Comparison of ENCODE assay signal across 30 cellular contexts in the genomic region with DNA sequence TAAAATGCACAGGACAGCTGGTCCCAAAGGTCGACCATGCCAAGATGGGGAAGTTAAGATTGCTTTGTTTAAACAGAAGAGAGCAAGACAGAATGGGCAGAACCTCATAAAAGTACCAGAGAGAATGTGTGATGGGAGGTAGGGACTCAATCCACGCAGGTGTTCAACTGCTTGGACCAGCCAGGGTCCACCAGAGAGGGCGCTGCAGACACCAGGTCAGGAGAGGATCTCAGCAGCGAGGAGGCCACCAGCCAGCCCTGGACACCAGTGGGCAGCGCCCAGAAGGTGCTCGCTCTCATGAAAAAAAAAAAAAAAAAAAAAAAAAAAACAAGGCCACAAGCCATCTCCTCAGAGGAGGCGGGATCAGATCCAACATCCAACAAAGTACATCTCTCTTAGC.
DNase-seq lines count a peak whose midpoint lies in the region; TF ChIP-seq lines count a peak whose summit lies in the region.
"Had no signal": no experiment of that assay in that cellular context is flagged by ENCODE, and none has a peak within 500 bp of the region (broad histone marks: within the 10 kb centered on the region; RNA-seq: fewer than 3 reads in every experiment).

No MANE protein-coding gene starts in this region.

- H3K4me1 ChIP-seq in KMS-11 (ENCODE audit: low read depth, poor library complexity, severe bottlenecking): no peaks in the 10 kb centered on the region
- H3K4me1 ChIP-seq: pancreas, right lobe of liver had no signal

- H3K9ac ChIP-seq in KMS-11: no peak overlapping the region

- peaks cover 7% of the 10 kb centered on the region for H3K27me3 Mint-ChIP-seq in activated CD4-positive, alpha-beta T cell treated with anti-CD3 and anti-CD28 coated beads, Interleukin-2, amount 10 ng/mL, durations not matched to agents 24 days and 14 days

- DNase-seq in GM12864 (ENCODE audit: low read depth): no peak
- DNase-seq in choroid plexus epithelial cell (ENCODE audit: low read depth): no peak
- DNase-seq in retinal pigment epithelial cell (ENCODE audit: low read depth): no peak
- no peak for DNase-seq in activated CD4-positive, alpha-beta T cell treated with anti-CD3 and anti-CD28 coated beads, Interleukin-2, amount 10 ng/mL, durations not matched to agents 24 days and 14 days
- DNase-seq in mesenteric fat pad (ENCODE audit: low spot score): no peak
- DNase-seq in pons (ENCODE audit: low spot score): no peak
- DNase-seq: activated CD4-positive, alpha-beta T cell treated with anti-CD3 and anti-CD28 coated beads for 1 hour; activated CD8-positive, alpha-beta memory T cell treated with anti-CD3 and anti-CD28 coated beads for 24 hours; activated gamma-delta T cell; activated naive CD8-positive, alpha-beta T cell treated with anti-CD3 and anti-CD28 coated beads, Interleukin-2, amount 50 U/mL, for 24 hours; activated T-cell treated with anti-CD3 and anti-CD28 coated beads, Interleukin-2, amount 50 U/mL, for 1 hour; CD4-positive, alpha-beta memory T cell; DMS153; effector CD4-positive, alpha-beta T cell; HCEC 1CT; hypothalamus; natural killer cell; NCI-H1417; NCI-H2081 treated with DMSO at 0.1 percent for 48 hours; NCI-H446 treated with DMSO at 0.1 percent for 48 hours; pancreas; PC-9; right lobe of liver; SHP77; stimulated activated CD4-positive, alpha-beta T cell treated with anti-CD3 and anti-CD28 coated beads, Interleukin-4, amount 100 ng/mL, for 4 hours; stimulated activated naive CD4-positive, alpha-beta T cell; T-cell; testis had no signal

- no peaks in the 10 kb centered on the region for H3K36me3 Mint-ChIP-seq in activated CD4-positive, alpha-beta T cell treated with anti-CD3 and anti-CD28 coated beads, Interleukin-2, amount 10 ng/mL, durations not matched to agents 24 days and 14 days (ENCODE audit: low read depth)
- H3K36me3 Mint-ChIP-seq: CD4-positive, alpha-beta memory T cell; IgD-negative memory B cell; natural killer cell; T-cell had no signal

- TF ChIP-seq CTCF in GM12864 (IDR thresholded peaks at IDR 0.05; ENCODE audit: low read depth, low read length, missing control alignments): peak; percentile 25
- peak; percentile 23; the same call in 1 of the 2 replicates for TF ChIP-seq CTCF in KMS-11 (conservative IDR thresholded peaks at IDR 0.05; ENCODE audit: low read depth, low read length)
- peak; percentile 9 for TF ChIP-seq CTCF in choroid plexus epithelial cell (conservative IDR thresholded peaks at IDR 0.05; ENCODE audit: low read depth, low read length)
- peak; percentile 17 for TF ChIP-seq CTCF in retinal pigment epithelial cell (conservative IDR thresholded peaks at IDR 0.05; ENCODE audit: low read depth, low read length)

- H3K4me2 ChIP-seq in KMS-11: no peak overlapping the region
- H3K4me2 ChIP-seq: PC-9 had no signal

- no peak overlapping the region for H3K4me3 Mint-ChIP-seq in activated CD4-positive, alpha-beta T cell treated with anti-CD3 and anti-CD28 coated beads, Interleukin-2, amount 10 ng/mL, durations not matched to agents 24 days and 14 days
- H3K4me3 Mint-ChIP-seq: activated naive CD8-positive, alpha-beta T cell treated with anti-CD3 and anti-CD28 coated beads, Interleukin-2, amount 50 U/mL, for 24 hours; CD4-positive, alpha-beta memory T cell; IgD-negative memory B cell; natural killer cell; T-cell had no signal

- no peaks in the 10 kb centered on the region for H3K9me3 Mint-ChIP-seq in activated CD4-positive, alpha-beta T cell treated with anti-CD3 and anti-CD28 coated beads, Interleukin-2, amount 10 ng/mL, durations not matched to agents 24 days and 14 days
- H3K9me3 Mint-ChIP-seq: activated naive CD8-positive, alpha-beta T cell treated with anti-CD3 and anti-CD28 coated beads, Interleukin-2, amount 50 U/mL, for 24 hours; natural killer cell; T-cell had no signal

- H3K4me3 ChIP-seq in GM12864 (ENCODE audit: low read depth, low read length) (no peak overlapping the region), KMS-11 (IDR thresholded peaks at IDR 0.05; ENCODE audit: insufficient read depth, low read depth, low read length) (no peak overlapping the region), choroid plexus epithelial cell (ENCODE audit: low read depth, low read length) (no peak overlapping the region), retinal pigment epithelial cell (ENCODE audit: low read length) (no peak overlapping the region)
- H3K4me3 ChIP-seq: pancreas, PC-9, right lobe of liver, testis had no signal

- intact Hi-C loops in activated CD4-positive, alpha-beta T cell treated with anti-CD3 and anti-CD28 coated beads, Interleukin-2, amount 10 ng/mL, durations not matched to agents 24 days and 14 days (cut with micrococcal nuclease): no loop called here

- no peak overlapping the region for H3K27ac ChIP-seq in KMS-11
- H3K27ac ChIP-seq: pancreas, PC-9, right lobe of liver, testis had no signal

- H3K27me3 ChIP-seq in KMS-11 (ENCODE audit: insufficient read depth, low read depth): no peaks in the 10 kb centered on the region
- H3K27me3 ChIP-seq: pancreas, right lobe of liver, testis had no signal

- H4K20me1 ChIP-seq in KMS-11 (ENCODE audit: insufficient read depth): no peaks in the 10 kb centered on the region

- no peaks in the 10 kb centered on the region for H3K4me1 Mint-ChIP-seq in activated CD4-positive, alpha-beta T cell treated with anti-CD3 and anti-CD28 coated beads, Interleukin-2, amount 10 ng/mL, durations not matched to agents 24 days and 14 days
- H3K4me1 Mint-ChIP-seq: activated naive CD8-positive, alpha-beta T cell treated with anti-CD3 and anti-CD28 coated beads, Interleukin-2, amount 50 U/mL, for 24 hours; CD4-positive, alpha-beta memory T cell; IgD-negative memory B cell; natural killer cell; T-cell had no signal

- no peak overlapping the region for H3K27ac Mint-ChIP-seq in activated CD4-positive, alpha-beta T cell treated with anti-CD3 and anti-CD28 coated beads, Interleukin-2, amount 10 ng/mL, durations not matched to agents 24 days and 14 days
- H3K27ac Mint-ChIP-seq: activated naive CD8-positive, alpha-beta T cell treated with anti-CD3 and anti-CD28 coated beads, Interleukin-2, amount 50 U/mL, for 24 hours; CD4-positive, alpha-beta memory T cell; IgD-negative memory B cell; natural killer cell; T-cell had no signal

- H3K79me2 ChIP-seq in KMS-11 (ENCODE audit: insufficient read depth, low read depth): no peaks in the 10 kb centered on the region

- no peaks in the 10 kb centered on the region for H3K36me3 ChIP-seq in KMS-11 (ENCODE audit: insufficient read depth)
- H3K36me3 ChIP-seq: pancreas, right lobe of liver had no signal

- H2AFZ ChIP-seq in KMS-11 (ENCODE audit: low read depth): no peak overlapping the region
- H2AFZ ChIP-seq: PC-9 had no signal
